Comparison of ENCODE assay signal across 30 cellular contexts in the genomic region with DNA sequence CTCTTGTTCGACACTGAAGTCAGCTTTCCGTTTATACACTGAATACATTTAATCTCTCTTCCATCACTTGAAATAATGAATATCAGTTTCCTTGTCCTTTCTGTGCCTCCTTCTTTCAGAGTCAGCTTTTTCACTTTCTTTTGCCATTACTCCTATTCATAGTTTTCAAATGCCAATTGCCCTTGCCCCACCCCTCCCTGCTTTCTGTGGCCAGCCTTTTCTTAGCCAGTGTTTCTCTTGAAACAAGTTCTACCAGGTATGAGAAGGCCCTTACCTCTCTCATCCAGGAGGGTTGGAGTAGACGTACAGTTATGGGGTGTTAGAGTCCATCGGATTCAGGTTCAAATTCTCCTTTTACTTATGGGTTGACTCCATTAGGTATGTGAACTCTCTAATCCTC.
"Had no signal": no experiment of that assay in that cellular context is flagged by ENCODE, and none has a peak within 500 bp of the region (broad histone marks: within the 10 kb centered on the region; RNA-seq: fewer than 3 reads in every experiment).

No MANE protein-coding gene starts in this region.

- H3K4me2 ChIP-seq: SK-N-SH had no signal

- H3K27me3 ChIP-seq: MG63, Peyer's patch, SJSA1 had no signal

- H3K9me2 ChIP-seq: SK-N-SH had no signal

- H3K4me3 ChIP-seq: MG63, Peyer's patch, SJSA1 had no signal

- H3K9ac ChIP-seq: SK-N-SH had no signal

- DNase-seq: Kasumi-1, MG63, MV-4-11, NCI-H1092, NCI-H1105, NCI-H1417 treated with DMSO at 0.1 percent for 48 hours, NCI-H1436 treated with DMSO at 0.1 percent for 48 hours, NCI-H1694 treated with DMSO at 0.1 percent for 48 hours, NCI-H187 treated with DMSO at 0.1 percent for 48 hours, NCI-H2029, NCI-H2081, NCI-H2171 treated with DMSO at 0.1 percent for 48 hours, NCI-H226, NCI-H446 treated with DMSO at 0.1 percent for 48 hours, NCI-H510A, NCI-H524, NCI-H526, NCI-H69, NCI-H748 treated with DMSO at 0.1 percent for 48 hours, NCI-H82, OCI-M1, PC-3, Peyer's patch, Right ventricle myocardium superior, RPMI8226, SHP77 treated with DMSO at 0.1 percent for 48 hours, SK-N-SH, SW 1271, T-helper 1 cell had no signal

- H3K36me3 ChIP-seq: MG63, Peyer's patch, SJSA1 had no signal

- H3K4me1 ChIP-seq: Peyer's patch, SJSA1 had no signal

- H3K9me3 ChIP-seq: MG63, Peyer's patch, SJSA1, SK-N-SH had no signal

- ATAC-seq: PC-3 had no signal

- H3K27ac ChIP-seq: Peyer's patch, SJSA1 had no signal
